8 cellular contexts compared by ENCODE assay signal in the genomic region with DNA sequence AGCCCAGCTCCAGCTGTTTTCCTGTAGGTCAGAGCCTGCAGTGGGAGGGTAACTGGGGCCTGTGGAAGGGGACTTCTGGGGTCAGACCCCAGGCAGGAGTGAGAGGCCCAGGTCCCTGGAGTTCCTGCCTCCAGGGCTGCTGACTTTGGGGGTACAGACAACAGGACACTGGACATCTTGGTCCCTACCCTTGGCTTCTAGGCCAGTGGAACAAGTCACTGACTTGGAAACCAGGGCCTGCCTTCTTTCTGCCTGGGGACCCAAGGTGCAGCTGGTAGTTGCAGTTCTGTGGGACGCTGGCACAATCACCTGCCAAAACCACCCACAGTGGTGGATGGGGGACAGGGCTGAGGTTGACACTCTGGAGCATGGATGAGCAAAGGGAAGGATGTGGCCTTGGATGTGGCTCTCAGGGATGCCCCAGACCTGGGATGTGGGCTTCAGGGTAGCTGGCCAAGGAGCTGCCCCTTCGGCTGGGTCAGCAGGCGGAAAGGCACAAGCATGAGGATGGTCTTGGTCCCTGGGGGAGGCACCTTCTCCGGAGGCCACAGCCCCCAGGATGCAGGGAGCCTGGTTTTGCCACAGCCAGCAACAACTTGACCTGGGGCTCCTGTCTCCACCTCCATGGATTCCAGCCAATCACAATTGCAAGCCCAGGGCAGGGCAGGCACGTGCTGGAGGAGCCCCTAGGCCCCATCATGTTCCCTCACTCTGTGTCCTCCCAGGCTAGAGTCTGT. TPM values are rescaled to one million over a fixed set of nuclear protein-coding genes. Genes with fewer than 3 reads are reported as not detected.
DNase-seq lines count a peak whose midpoint lies in the region; ATAC-seq, FAIRE-seq and TF ChIP-seq lines count a peak whose summit lies in the region.

No MANE protein-coding gene starts in this region.

- no peak for FAIRE-seq in urothelium cell line (lab: Jason Lieb, UNC)

- intact Hi-C loops in CD4-positive, alpha-beta memory T cell (cut with micrococcal nuclease), result no loop called here

- H3K36me3 Mint-ChIP-seq in CD4-positive, alpha-beta memory T cell, result peaks cover 0 to 6% of the 10 kb centered on the region in 2 donors
- H3K36me3 Mint-ChIP-seq in nephron (ENCODE audit: low read depth), result no peaks in the 10 kb centered on the region

- peak overlapping the region; percentile 71 to 91 (median 85) for H3K4me3 Mint-ChIP-seq in CD4-positive, alpha-beta memory T cell
- H3K4me3 Mint-ChIP-seq in nephron, result peak overlapping the region; percentile 89

- POLR2A ChIA-PET in CD4-positive, alpha-beta memory T cell (lab: Charles Lee; ENCODE audit: partially characterized antibody), result interaction anchor here (0.9 to 1.5 kb wide), 4 partner anchors 29 to 58 kb away, joined by 3 to 5 read pairs (median 4); no protein-coding TSS in a partner anchor

- H3K4me1 Mint-ChIP-seq in CD4-positive, alpha-beta memory T cell, result peaks cover 17 to 45% (median 28%) of the 10 kb centered on the region in 4 donors
- peaks cover 43% of the 10 kb centered on the region for H3K4me1 Mint-ChIP-seq in nephron

- H3K27me3 Mint-ChIP-seq in CD4-positive, alpha-beta memory T cell, result no peaks in the 10 kb centered on the region
- H3K27me3 Mint-ChIP-seq in nephron (ENCODE audit: low read depth), result peaks cover 3% of the 10 kb centered on the region

- peak overlapping the region in 1 of 2 donors; percentile 61 for H3K9ac ChIP-seq in duodenal mucosa (ENCODE audit: low read depth in 1 of 2, low read length in 2 of 2)

- ATAC-seq in HG03432 (IDR thresholded peaks at IDR 0.05; ENCODE audit: unreplicated experiment), result no peak

- peaks cover 28% of the 10 kb centered on the region for H3K4me1 ChIP-seq in CD4-positive, alpha-beta memory T cell (ENCODE audit: insufficient read depth, low read length)
- H3K4me1 ChIP-seq in duodenal mucosa (ENCODE audit: control insufficient read depth in 1 of 2, insufficient read depth in 2 of 2, low read length in 2 of 2), result peaks cover 16 to 41% of the 10 kb centered on the region in 2 donors

- CTCF ChIA-PET in CD4-positive, alpha-beta memory T cell (lab: Charles Lee; ENCODE audit: partially characterized antibody), result interaction anchor here (1.7 kb wide), 3 partner anchors 36 to 217 kb away, joined by 3 to 4 read pairs (median 4); no protein-coding TSS in a partner anchor

- H3K4me3 ChIP-seq in CD4-positive, alpha-beta memory T cell (ENCODE audit: low read length in 2 of 2), result peak overlapping the region; percentile 42 to 47
- H3K4me3 ChIP-seq in duodenal mucosa (ENCODE audit: low read depth in 1 of 2, low read length in 2 of 2), result peak overlapping the region; percentile 77 to 80

- no peak for DNase-seq in CD4-positive, alpha-beta memory T cell
- DNase-seq in M059J (ENCODE audit: low read depth) (peak; percentile 11), NCI-H524 treated with DMSO at 0.1 percent for 48 hours (lab: John Stamatoyannopoulos, UW) (no peak), superior temporal gyrus (ENCODE audit: extremely low spot score) (no peak), urothelium cell line (ENCODE audit: low spot score) (no peak)

- H3K27ac ChIP-seq in CD4-positive, alpha-beta memory T cell (ENCODE audit: low read depth, low read length), result no peak overlapping the region
- no peak overlapping the region for H3K27ac ChIP-seq in duodenal mucosa (ENCODE audit: low read depth, low read length)

- H3K27ac Mint-ChIP-seq in CD4-positive, alpha-beta memory T cell, result peak overlapping the region in 6 of 7 donors; percentile 61 to 91 (median 82)
- peak overlapping the region; percentile 73 to 85 (median 76) for H3K27ac Mint-ChIP-seq in nephron

- peaks cover 0 to 3% (median 0%) of the 10 kb centered on the region in 8 donors for H3K9me3 Mint-ChIP-seq in CD4-positive, alpha-beta memory T cell
- H3K9me3 Mint-ChIP-seq in nephron, result peaks cover 2% of the 10 kb centered on the region

- TF ChIP-seq CTCF in nephron (IDR thresholded peaks at IDR 0.05; ENCODE audit: unreplicated experiment in 3 of 3), result no peak

- H3K9me3 ChIP-seq in CD4-positive, alpha-beta memory T cell (ENCODE audit: control insufficient read depth in 1 of 2, low read length in 2 of 2), result no peaks in the 10 kb centered on the region
- no peaks in the 10 kb centered on the region for H3K9me3 ChIP-seq in duodenal mucosa (ENCODE audit: control insufficient read depth in 1 of 2, low read length in 2 of 2)

- H3K36me3 ChIP-seq in CD4-positive, alpha-beta memory T cell (ENCODE audit: insufficient read depth, low read length), result peaks cover 10% of the 10 kb centered on the region
- peaks cover 10 to 22% of the 10 kb centered on the region in 2 donors for H3K36me3 ChIP-seq in duodenal mucosa (ENCODE audit: control insufficient read depth in 1 of 2, insufficient read depth in 2 of 2, low read length in 2 of 2)

- no peaks in the 10 kb centered on the region for H3K27me3 ChIP-seq in CD4-positive, alpha-beta memory T cell (ENCODE audit: insufficient read depth, low read length)
- H3K27me3 ChIP-seq in duodenal mucosa (ENCODE audit: control insufficient read depth in 1 of 2, insufficient read depth in 2 of 2, low read length in 2 of 2), result peaks cover 0 to 4% of the 10 kb centered on the region in 2 donors

RNA-seq across cellular contexts. Expression of gene JMJD4, which starts 5.8 kb away (rescaled TPM):
- 10 to 100 TPM; 32.4 to 34.1 TPM for total RNA-seq in CD4-positive, alpha-beta memory T cell
- 10 to 100 TPM; 22.6 to 26.9 TPM for polyA plus RNA-seq in CD4-positive, alpha-beta memory T cell
- 14.7 and 18.8 TPM in 2 replicates for total RNA-seq in M059J (2014; rRNA removed; shearing (Covaris generic))

RNA-seq across cellular contexts. Expression of gene SNAP47, which starts 5.9 kb away (rescaled TPM):
- 10 to 100 TPM; 27.0 to 30.5 TPM for total RNA-seq in CD4-positive, alpha-beta memory T cell
- polyA plus RNA-seq in CD4-positive, alpha-beta memory T cell, result 10 to 100 TPM; 46.6 to 53.6 TPM
- total RNA-seq in M059J (2014; rRNA removed; shearing (Covaris generic)), result 53.3 and 65.6 TPM in 2 replicates
